1 cellular context compared by ENCODE assay signal in genomic region chr17:28710948-28711722, GRCh38.
TF ChIP-seq lines count a peak whose summit lies in the region.

No MANE protein-coding gene starts in this region.

TF ChIP-seq in K562, 482 proteins besides CTCF, POLR2A, EP300 and RAD21 (continued from another document and continues in another):
- TF ChIP-seq ZNF609 (CRISPR knock-in tag; IDR thresholded peaks at IDR 0.05; ENCODE audit: borderline replicate concordance) (0 out of 2 replicates have a peak, but pooled peaks have one; percentile 43), UBTF (IDR thresholded peaks at IDR 0.05; ENCODE audit: borderline replicate concordance in 1 of 2, low read depth in 2 of 2, low read length in 2 of 2) (0 out of 4 replicates have a peak, but pooled peaks of 1 of the 2 experiments have one; percentile 54), THAP12 (CRISPR knock-in tag; IDR thresholded peaks at IDR 0.05) (peak; percentile 90), IRF9 (tag; IDR thresholded peaks at IDR 0.05) (no peak), PCBP1 (IDR thresholded peaks at IDR 0.05; ENCODE audit: low read depth, low read length, poor library complexity, severe bottlenecking) (peak; percentile 15), AFF1 (IDR thresholded peaks at IDR 0.05; ENCODE audit: low read depth in 1 of 2, partially characterized antibody in 2 of 2) (no peak), NKRF (IDR thresholded peaks at IDR 0.05; ENCODE audit: borderline replicate concordance) (peak; percentile 79), RBBP5 (IDR thresholded peaks at IDR 0.05; ENCODE audit: borderline replicate concordance, insufficient read depth, low read length, poor library complexity, severe bottlenecking) (peak; percentile 42), TCF7L2 (IDR thresholded peaks at IDR 0.05; ENCODE audit: low read depth, low read length) (no peak), GATAD2A (IDR thresholded peaks at IDR 0.05) (no peak), MTA2 (IDR thresholded peaks at IDR 0.05; ENCODE audit: low read depth) (no peak), ZNF354B (CRISPR knock-in tag; IDR thresholded peaks at IDR 0.05) (no peak), ZNF780A (CRISPR knock-in tag; IDR thresholded peaks at IDR 0.05) (no peak), PYGO2 (tag; IDR thresholded peaks at IDR 0.05) (no peak), CHD7 (IDR thresholded peaks at IDR 0.05; ENCODE audit: low read depth, low read length) (no peak), TEAD4 (IDR thresholded peaks at IDR 0.05; ENCODE audit: low read length) (no peak; the same call in 1 of the 2 replicates), TEAD4 (CRISPR knock-in tag; IDR thresholded peaks at IDR 0.05; ENCODE audit: borderline replicate concordance) (no peak), MED1 (CRISPR knock-in tag; IDR thresholded peaks at IDR 0.05; ENCODE audit: borderline replicate concordance) (no peak), LCOR (CRISPR knock-in tag; IDR thresholded peaks at IDR 0.05) (0 out of 2 replicates have a peak, but pooled peaks have one; percentile 36), PTTG1 (tag; IDR thresholded peaks at IDR 0.05; ENCODE audit: low read depth) (no peak)
